Comparison of ENCODE assay signal across 13 cellular contexts in genomic region chr5:80217667-80218066, GRCh38. TPM values are rescaled to one million over a fixed set of nuclear protein-coding genes. Genes with fewer than 3 reads are reported as not detected.
DNase-seq lines count a peak whose midpoint lies in the region; ATAC-seq and TF ChIP-seq lines count a peak whose summit lies in the region.
"Had no signal": no experiment of that assay in that cellular context is flagged by ENCODE, and none has a peak within 500 bp of the region (broad histone marks: within the 10 kb centered on the region; RNA-seq: fewer than 3 reads in every experiment).

No MANE protein-coding gene starts in this region.

- DNase-seq in activated naive CD4-positive, alpha-beta T cell treated with anti-CD3 and anti-CD28 coated beads, Interleukin-2, amount 10 ng/mL, durations not matched to agents 7 days and 5 days, result no peak
- no peak for DNase-seq in activated naive CD4-positive, alpha-beta T cell (lab: John Stamatoyannopoulos, UW)
- no peak for DNase-seq in T-cell
- no peak for DNase-seq in endodermal cell
- DNase-seq in AG08395 (ENCODE audit: low spot score), result no peak
- DNase-seq in DMS153 treated with DMSO at 0.1 percent for 48 hours (lab: John Stamatoyannopoulos, UW; ENCODE audit: unreplicated experiment), result no peak
- DNase-seq: activated CD4-positive, CD25-positive, alpha-beta regulatory T cell; effector CD4-positive, alpha-beta T cell; NCI-H187; NCI-H526; SHP77 had no signal

- H3K4me1 Mint-ChIP-seq in activated naive CD4-positive, alpha-beta T cell treated with anti-CD3 and anti-CD28 coated beads, Interleukin-2, amount 10 ng/mL, durations not matched to agents 7 days and 5 days, result peaks cover 87% of the 10 kb centered on the region
- H3K4me1 Mint-ChIP-seq in T-cell (peaks cover 86 to 94% (median 91%) of the 10 kb centered on the region in 3 donors), endodermal cell (peaks cover 31% of the 10 kb centered on the region)

- CTCF ChIA-PET in activated naive CD4-positive, alpha-beta T cell treated with anti-CD3 and anti-CD28 coated beads, Interleukin-2, amount 10 ng/mL, durations not matched to agents 7 days and 5 days (lab: Charles Lee), result interaction anchor here (1.1 to 2.3 kb wide), 5 partner anchors 23 to 126 kb away, joined by 3 to 5 read pairs (median 5); partner anchors contain the start of gene SERINC5
- CTCF ChIA-PET in T-cell (lab: Charles Lee), result interaction anchor here (0.5 to 1.4 kb wide), 8 partner anchors 9 to 811 kb away, joined by 3 to 7 read pairs (median 4); no protein-coding TSS in a partner anchor

- peaks cover 70% of the 10 kb centered on the region for H3K36me3 Mint-ChIP-seq in activated naive CD4-positive, alpha-beta T cell treated with anti-CD3 and anti-CD28 coated beads, Interleukin-2, amount 10 ng/mL, durations not matched to agents 7 days and 5 days
- H3K36me3 Mint-ChIP-seq in T-cell (peaks cover 27% of the 10 kb centered on the region), endodermal cell (ENCODE audit: low read depth) (peaks cover 25% of the 10 kb centered on the region)

- H3K4me3 ChIP-seq in endodermal cell (ENCODE audit: low read length), result no peak overlapping the region
- peak overlapping the region in 1 of 2 donors; percentile 55 for H3K4me3 ChIP-seq in stomach smooth muscle (ENCODE audit: low read length in 2 of 2)

- H3K9ac ChIP-seq in endodermal cell (ENCODE audit: extremely low read depth, low read length, poor library complexity, severe bottlenecking), result no peak overlapping the region
- peak overlapping the region in 1 of 2 donors; percentile 42 for H3K9ac ChIP-seq in stomach smooth muscle (ENCODE audit: low read length in 2 of 2)

- no peak for TF ChIP-seq CTCF in endodermal cell (conservative IDR thresholded peaks at IDR 0.05)

- no peaks in the 10 kb centered on the region for H3K27me3 Mint-ChIP-seq in activated naive CD4-positive, alpha-beta T cell treated with anti-CD3 and anti-CD28 coated beads, Interleukin-2, amount 10 ng/mL, durations not matched to agents 7 days and 5 days
- no peaks in the 10 kb centered on the region for H3K27me3 Mint-ChIP-seq in T-cell
- no peaks in the 10 kb centered on the region for H3K27me3 Mint-ChIP-seq in endodermal cell (ENCODE audit: insufficient read depth)

- H3K27me3 ChIP-seq in endodermal cell (ENCODE audit: control insufficient read depth, insufficient read depth, low read length, poor library complexity, severe bottlenecking) (no peaks in the 10 kb centered on the region), stomach smooth muscle (ENCODE audit: control insufficient read depth in 1 of 2, insufficient read depth in 2 of 2, low read length in 2 of 2) (no peaks in the 10 kb centered on the region)

- peak overlapping the region; percentile 91 for H3K27ac Mint-ChIP-seq in activated naive CD4-positive, alpha-beta T cell treated with anti-CD3 and anti-CD28 coated beads, Interleukin-2, amount 10 ng/mL, durations not matched to agents 7 days and 5 days
- H3K27ac Mint-ChIP-seq in T-cell, result peak overlapping the region; percentile 55 to 94
- peak overlapping the region; percentile 23 for H3K27ac Mint-ChIP-seq in endodermal cell

- WGBS in endodermal cell (ENCODE audit: insufficient coverage in 1 of 2, insufficient read length in 1 of 2), 2 experiments, result 93 to 100% methylated on average over 2 of the region's 2 CpGs

- H3K36me3 ChIP-seq in endodermal cell (ENCODE audit: control insufficient read depth, insufficient read depth, low read length) (peaks cover 63% of the 10 kb centered on the region), stomach smooth muscle (ENCODE audit: control insufficient read depth in 2 of 2, insufficient read depth in 2 of 2, low read length in 2 of 2) (peaks cover 0 to 2% of the 10 kb centered on the region in 2 donors)

- POLR2A ChIA-PET in T-cell (lab: Charles Lee), result interaction anchor here (0.7 to 1.6 kb wide), 5 partner anchors 10 to 196 kb away, joined by 3 to 4 read pairs (median 3); no protein-coding TSS in a partner anchor

- peak overlapping the region; percentile 77 for H3K4me3 Mint-ChIP-seq in activated naive CD4-positive, alpha-beta T cell treated with anti-CD3 and anti-CD28 coated beads, Interleukin-2, amount 10 ng/mL, durations not matched to agents 7 days and 5 days
- peak overlapping the region; percentile 62 to 74 (median 73) for H3K4me3 Mint-ChIP-seq in T-cell
- H3K4me3 Mint-ChIP-seq in endodermal cell, result no peak overlapping the region

- no peaks in the 10 kb centered on the region for H3K4me1 ChIP-seq in endodermal cell (ENCODE audit: control insufficient read depth, insufficient read depth, low read length)
- H3K4me1 ChIP-seq in stomach smooth muscle (ENCODE audit: control insufficient read depth, insufficient read depth, low read length), result peaks cover 17% of the 10 kb centered on the region

- ATAC-seq in T-cell (replicated peaks in 1 of 4) (no peak), GM21528 (IDR thresholded peaks at IDR 0.05; ENCODE audit: low FRiP score, unreplicated experiment) (no peak)

- H3K9me3 Mint-ChIP-seq in activated naive CD4-positive, alpha-beta T cell treated with anti-CD3 and anti-CD28 coated beads, Interleukin-2, amount 10 ng/mL, durations not matched to agents 7 days and 5 days, result no peaks in the 10 kb centered on the region
- H3K9me3 Mint-ChIP-seq in T-cell, result peaks cover 0 to 5% (median 0%) of the 10 kb centered on the region in 3 donors
- H3K9me3 Mint-ChIP-seq in endodermal cell, result no peaks in the 10 kb centered on the region

- no peaks in the 10 kb centered on the region for H3K9me3 ChIP-seq in endodermal cell (ENCODE audit: control insufficient read depth, low read length)
- no peaks in the 10 kb centered on the region for H3K9me3 ChIP-seq in stomach smooth muscle (ENCODE audit: control insufficient read depth in 2 of 2, low read length in 2 of 2)

- no peak overlapping the region for H3K27ac ChIP-seq in endodermal cell (ENCODE audit: low read depth, low read length)
- H3K27ac ChIP-seq in stomach smooth muscle (ENCODE audit: low read length), result peak overlapping the region; percentile 55

RNA-seq across cellular contexts. Expression of gene SERINC5, which starts 38.2 kb away (rescaled TPM):
- 100 to 1,000 TPM; 109 to 170 (median 112) TPM for total RNA-seq in T-cell
- 100 to 1,000 TPM; 134 to 183 TPM for total RNA-seq in endodermal cell
- 34.9 TPM for polyA plus RNA-seq in endodermal cell (2013, experiment 1 of 2)
- polyA plus RNA-seq in endodermal cell (2013, experiment 2 of 2), result 34.7 TPM

Comparison
In these comparisons a context has a peak if more than half of its experiments do, and no peak if none do; other contexts are left out.
1. H3K27ac Mint-ChIP-seq: peak in every context shown above with its lines; median percentile 91 in activated naive CD4-positive, alpha-beta T cell treated with anti-CD3 and anti-CD28 coated beads, Interleukin-2, amount 10 ng/mL, durations not matched to agents 7 days and 5 days; 74 in T-cell; 23 in endodermal cell.